ENCODE assay signal across 13 cellular contexts in genomic region chr12:40117818-40118217, GRCh38. TPM values are rescaled to one million over a fixed set of nuclear protein-coding genes. Genes with fewer than 3 reads are reported as not detected.
DNase-seq lines count a peak whose midpoint lies in the region; ATAC-seq, FAIRE-seq and TF ChIP-seq lines count a peak whose summit lies in the region.
"Had no signal": no experiment of that assay in that cellular context is flagged by ENCODE, and none has a peak within 500 bp of the region (broad histone marks: within the 10 kb centered on the region; RNA-seq: fewer than 3 reads in every experiment).

No MANE protein-coding gene starts in this region.

- intact Hi-C loops in head of caudate nucleus (cut with DNase I) = no loop called here
- intact Hi-C loops in right lobe of liver (cut with DNase I) = loop anchor here in 1 of 2 donors (10.0 kb wide), 1 partner anchor 113 kb away; no protein-coding TSS in a partner anchor

- no peak for TF ChIP-seq POLR2A in right lobe of liver (IDR thresholded peaks at IDR 0.05)

- 18% methylated on average over 3 of the region's 3 CpGs for WGBS in right lobe of liver (ENCODE audit: insufficient coverage, low coverage, low lambda C conversion rate, missing lambda C conversion rate)
- WGBS in endodermal cell (ENCODE audit: insufficient coverage in 1 of 2, insufficient read length in 1 of 2), 2 experiments = 89% methylated on average over 2 of the region's 3 CpGs; no CpG with 5 or more reads in 1 of the 2 experiments

- H3K36me3 Mint-ChIP-seq in endodermal cell (ENCODE audit: low read depth) = no peaks in the 10 kb centered on the region

- H3K4me3 Mint-ChIP-seq in endodermal cell = no peak overlapping the region

- H3K9ac ChIP-seq in endodermal cell (ENCODE audit: extremely low read depth, low read length, poor library complexity, severe bottlenecking) = no peak overlapping the region

- H3K4me1 Mint-ChIP-seq in endodermal cell = no peaks in the 10 kb centered on the region

- H3K27ac ChIP-seq in right lobe of liver (no peak overlapping the region), endodermal cell (ENCODE audit: low read depth, low read length) (no peak overlapping the region)
- H3K27ac ChIP-seq: sigmoid colon, SJCRH30 had no signal

- DNase-seq in GM13976 (ENCODE audit: low spot score) = peak; percentile 38
- no peak for DNase-seq in GM19239 (ENCODE audit: insufficient read length, low spot score)
- DNase-seq in NCI-H1930 (lab: John Stamatoyannopoulos, UW) = no peak
- DNase-seq in head of caudate nucleus = no peak
- no peak for DNase-seq in right lobe of liver
- no peak for DNase-seq in endodermal cell
- DNase-seq: activated CD4-positive, alpha-beta T cell treated with anti-CD3 and anti-CD28 coated beads, Interleukin-2, amount 50 U/mL, for 1 hour; NCI-H2081 treated with DMSO at 0.1 percent for 48 hours; sigmoid colon; SJCRH30 had no signal

- in situ Hi-C loops in GM13976 (cut with MboI; ENCODE audit: low sequenced_read_pairs, unreplicated experiment) = loop anchor here (25.0 kb wide), 1 partner anchor 356 kb away; no protein-coding TSS in a partner anchor

- H3K27ac Mint-ChIP-seq in endodermal cell = no peak overlapping the region

- no peaks in the 10 kb centered on the region for H3K36me3 ChIP-seq in right lobe of liver
- no peaks in the 10 kb centered on the region for H3K36me3 ChIP-seq in endodermal cell (ENCODE audit: control insufficient read depth, insufficient read depth, low read length)
- H3K36me3 ChIP-seq: sigmoid colon, SJCRH30 had no signal

- no peaks in the 10 kb centered on the region for H3K9me3 Mint-ChIP-seq in endodermal cell

- ATAC-seq in HG02678 (IDR thresholded peaks at IDR 0.05; ENCODE audit: unreplicated experiment) = peak; percentile 88
- peak; percentile 89 for ATAC-seq in HG03457 (IDR thresholded peaks at IDR 0.05; ENCODE audit: unreplicated experiment)
- no peak for ATAC-seq in right lobe of liver

- FAIRE-seq in GM19239 (lab: Jason Lieb, UNC) = peak; percentile 90
- FAIRE-seq: HTR-8/SVneo had no signal

- H3K4me3 ChIP-seq in right lobe of liver (no peak overlapping the region), endodermal cell (ENCODE audit: low read length) (no peak overlapping the region)
- H3K4me3 ChIP-seq: sigmoid colon, SJCRH30 had no signal

- H3K27me3 Mint-ChIP-seq in endodermal cell (ENCODE audit: insufficient read depth) = no peaks in the 10 kb centered on the region

- TF ChIP-seq CTCF in GM13976 (IDR thresholded peaks at IDR 0.05; ENCODE audit: borderline replicate concordance, control extremely low read depth, extremely low read depth, insufficient read depth, missing control alignments) = no peak
- no peak for TF ChIP-seq CTCF in right lobe of liver (IDR thresholded peaks at IDR 0.05)
- no peak for TF ChIP-seq CTCF in endodermal cell (conservative IDR thresholded peaks at IDR 0.05)

- H3K4me1 ChIP-seq in right lobe of liver (no peaks in the 10 kb centered on the region), endodermal cell (ENCODE audit: control insufficient read depth, insufficient read depth, low read length) (no peaks in the 10 kb centered on the region)
- H3K4me1 ChIP-seq: sigmoid colon, SJCRH30 had no signal

- H3K9me3 ChIP-seq in right lobe of liver = no peaks in the 10 kb centered on the region
- no peaks in the 10 kb centered on the region for H3K9me3 ChIP-seq in endodermal cell (ENCODE audit: control insufficient read depth, low read length)

- H3K27me3 ChIP-seq in right lobe of liver (no peaks in the 10 kb centered on the region), endodermal cell (ENCODE audit: control insufficient read depth, insufficient read depth, low read length, poor library complexity, severe bottlenecking) (no peaks in the 10 kb centered on the region)
- H3K27me3 ChIP-seq: sigmoid colon, SJCRH30 had no signal

RNA-seq across cellular contexts. Expression of gene SLC2A13, which starts 11.9 kb away (rescaled TPM):
- total RNA-seq in right lobe of liver = 10 to 100 TPM in 1 of 6 experiments, 1 to 10 TPM in 5; 5.2 to 11.7 (median 8.7) TPM
- total RNA-seq in endodermal cell = 10 to 100 TPM; 10.3 to 12.9 TPM
- polyA plus RNA-seq in endodermal cell (2013, experiment 1 of 2) = 6.8 TPM
- 5.5 TPM for polyA plus RNA-seq in endodermal cell (2013, experiment 2 of 2)

Comparison
In these comparisons a context has a peak if more than half of its experiments do, and no peak if none do; other contexts are left out.
1. ATAC-seq: peak in HG02678 (single experiment) and HG03457 (single experiment); none in right lobe of liver (0 of 4).